ENCODE assay signal across 19 cellular contexts in the genomic region with DNA sequence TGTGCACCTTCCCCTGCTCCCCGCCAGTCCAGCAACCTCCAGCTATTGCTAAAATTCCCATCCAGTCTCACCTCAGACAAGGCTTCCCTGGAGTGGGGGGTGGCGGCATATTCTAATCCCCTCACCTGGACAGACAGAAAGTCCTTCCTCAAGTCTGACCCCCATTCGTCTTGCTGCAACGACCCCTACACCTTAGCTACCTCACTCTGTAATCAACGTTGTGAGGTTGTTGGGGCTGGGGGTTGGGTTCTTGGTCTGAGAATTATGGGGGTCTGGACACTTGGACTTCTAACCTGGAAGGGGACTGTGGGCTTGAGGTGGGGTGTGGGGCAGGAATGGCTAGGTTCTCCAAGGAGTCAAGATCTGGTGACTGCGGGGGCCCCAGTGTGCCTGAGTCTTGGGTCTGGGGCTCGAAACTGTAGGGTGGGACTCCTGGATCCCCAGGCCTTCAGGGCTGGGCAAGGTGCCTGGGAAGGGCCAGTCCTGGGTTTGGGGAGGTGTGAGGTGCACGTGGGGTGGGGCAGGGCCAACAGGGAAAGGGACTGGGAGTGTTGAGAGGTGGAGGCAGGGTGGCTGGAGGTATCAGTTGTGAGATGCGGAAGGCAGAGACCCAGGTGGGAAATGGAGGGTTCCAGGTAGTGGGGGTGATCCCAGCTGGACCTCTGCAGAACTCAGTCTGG. TPM values are rescaled to one million over a fixed set of nuclear protein-coding genes. Genes with fewer than 3 reads are reported as not detected.
DNase-seq lines count a peak whose midpoint lies in the region; ATAC-seq, FAIRE-seq and TF ChIP-seq lines count a peak whose summit lies in the region.
"Had no signal": no experiment of that assay in that cellular context is flagged by ENCODE, and none has a peak within 500 bp of the region (broad histone marks: within the 10 kb centered on the region; RNA-seq: fewer than 3 reads in every experiment).

No MANE protein-coding gene starts in this region.

- peaks cover 6% of the 10 kb centered on the region for H3K36me3 Mint-ChIP-seq in endothelial cell (ENCODE audit: low read depth, unreplicated experiment)
- H3K36me3 Mint-ChIP-seq: T-cell had no signal

- H3K9me3 Mint-ChIP-seq in endothelial cell (ENCODE audit: unreplicated experiment), result no peaks in the 10 kb centered on the region
- H3K9me3 Mint-ChIP-seq: T-cell had no signal

- no peak for TF ChIP-seq POLR2A in A549 (IDR thresholded peaks at IDR 0.05; ENCODE audit: low read length)

- peak overlapping the region; percentile 47 for H3K4me3 Mint-ChIP-seq in endothelial cell (ENCODE audit: unreplicated experiment)

- POLR2A ChIA-PET in A549 (lab: Yijun Ruan, JAX), result interaction anchor here (1.3 to 1.7 kb wide), 2 partner anchors 16 to 17 kb away, joined by 3 to 10 read pairs; no protein-coding TSS in a partner anchor

- DNase-seq in A549 (ENCODE audit: low read depth in 1 of 2, low spot score in 1 of 2) (no peak), endothelial cell (ENCODE audit: low spot score) (no peak), NCI-H446 treated with DMSO at 0.1 percent for 48 hours (lab: John Stamatoyannopoulos, UW) (no peak), substantia nigra (lab: John Stamatoyannopoulos, UW) (no peak)
- DNase-seq: activated CD8-positive, alpha-beta memory T cell treated with anti-CD3 and anti-CD28 coated beads for 24 hours; activated effector memory CD4-positive, alpha-beta T cell treated with anti-CD3 and anti-CD28 coated beads, Interleukin-2, amount 50 U/mL, for 16 hours; Karpas-422; kidney glomerular epithelial cell; T-cell had no signal

- TF ChIP-seq EP300 in A549 (IDR thresholded peaks at IDR 0.05), result no peak

- no peak for ATAC-seq in A549
- no peak for ATAC-seq in HG02885 (IDR thresholded peaks at IDR 0.05; ENCODE audit: poor library complexity, unreplicated experiment)
- ATAC-seq in GM18519 (IDR thresholded peaks at IDR 0.05; ENCODE audit: low FRiP score, unreplicated experiment), result no peak
- ATAC-seq: esophagus mucosa, T-cell had no signal

- peaks cover 14% of the 10 kb centered on the region for H3K27me3 Mint-ChIP-seq in endothelial cell (ENCODE audit: unreplicated experiment)

- H3K27ac ChIP-seq in A549 (0 out of 6 replicates have a peak overlapping the region, but pooled peaks of 1 of the 2 experiments have one; percentile 12), HUES6 (ENCODE audit: low read depth, low read length) (no peak overlapping the region), substantia nigra (ENCODE audit: low read depth, low read length, poor library complexity, severe bottlenecking) (no peak overlapping the region)
- H3K27ac ChIP-seq: ascending aorta, coronary artery, HL-60, skin epidermis had no signal

- no peak for TF ChIP-seq CTCF in A549 (IDR thresholded peaks at IDR 0.05)
- no peak for TF ChIP-seq CTCF in endothelial cell (IDR thresholded peaks at IDR 0.05; ENCODE audit: unreplicated experiment)

- H3K4me2 ChIP-seq in A549, result peak overlapping the region; percentile 89; the same call in 1 of the 3 replicates

- H3K9ac ChIP-seq in HUES6 (ENCODE audit: low read length) (no peak overlapping the region), mucosa of stomach (ENCODE audit: low read length) (peak overlapping the region; percentile 88)

- no peak for FAIRE-seq in A549 (lab: Jason Lieb, UNC)

- WGBS in A549 (ENCODE audit: missing lambda C conversion rate), result 77% methylated on average over 9 of the region's 9 CpGs

- H3K36me3 ChIP-seq in HUES6 (ENCODE audit: control insufficient read depth, insufficient read depth, low read length), result 0 out of 2 replicates have a peak, but pooled peaks cover 3% of the 10 kb centered on the region
- H3K36me3 ChIP-seq in mucosa of stomach (ENCODE audit: control insufficient read depth, insufficient read depth, low read length), result no peaks in the 10 kb centered on the region
- H3K36me3 ChIP-seq: ascending aorta had no signal

- peaks cover 5% of the 10 kb centered on the region; the same call in 1 of the 2 replicates for H3K27me3 ChIP-seq in HUES6 (ENCODE audit: control insufficient read depth, insufficient read depth, low read length)
- no peaks in the 10 kb centered on the region for H3K27me3 ChIP-seq in mucosa of stomach (ENCODE audit: control insufficient read depth, insufficient read depth, low read length)

- no peak for TF ChIP-seq RAD21 in A549 (conservative IDR thresholded peaks at IDR 0.05 in 1 of 2, IDR thresholded peaks at IDR 0.05 in 1 of 2)

- peaks cover 18% of the 10 kb centered on the region for H3K4me1 Mint-ChIP-seq in endothelial cell (ENCODE audit: unreplicated experiment)

- H3K4me1 ChIP-seq in A549, result peaks cover 25% of the 10 kb centered on the region
- peaks cover 18% of the 10 kb centered on the region; the same call in 1 of the 2 replicates for H3K4me1 ChIP-seq in HUES6 (ENCODE audit: control insufficient read depth, insufficient read depth, low read length)
- H3K4me1 ChIP-seq in mucosa of stomach (ENCODE audit: control insufficient read depth, insufficient read depth, low read length), result peaks cover 20% of the 10 kb centered on the region

- H3K4me3 ChIP-seq in A549 (no peak overlapping the region), HUES6 (ENCODE audit: low read depth, low read length) (peak overlapping the region; percentile 88), mucosa of stomach (ENCODE audit: low read length) (peak overlapping the region; percentile 75)
- H3K4me3 ChIP-seq: ascending aorta, coronary artery, skin epidermis had no signal

- H3K27ac Mint-ChIP-seq in endothelial cell (ENCODE audit: unreplicated experiment), result peak overlapping the region; percentile 72
- H3K27ac Mint-ChIP-seq: T-cell had no signal

- CTCF ChIA-PET in A549 (lab: Yijun Ruan, JAX), result interaction anchor here (0.6 to 11.3 kb wide), 21 partner anchors 7 to 400 kb away, joined by 3 to 315 read pairs (median 7); partner anchors contain the start of genes IRF2BP1, MYPOP and SIX5

- H3K9me3 ChIP-seq in A549 (no peaks in the 10 kb centered on the region), HUES6 (ENCODE audit: control insufficient read depth, insufficient read depth, low read depth, low read length) (no peaks in the 10 kb centered on the region), mucosa of stomach (ENCODE audit: control insufficient read depth, low read length) (no peaks in the 10 kb centered on the region)
- H3K9me3 ChIP-seq: ascending aorta had no signal

TF ChIP-seq in A549, 52 proteins besides CTCF, POLR2A, EP300 and RAD21:
- TF ChIP-seq RARB (CRISPR knock-in tag; IDR thresholded peaks at IDR 0.05) (no peak), MYC (IDR thresholded peaks at IDR 0.05; ENCODE audit: borderline replicate concordance, low read length) (no peak), ESRRA (IDR thresholded peaks at IDR 0.05; ENCODE audit: borderline replicate concordance, low read length) (no peak)

RNA-seq across cellular contexts. Expression of gene FOXA3, which starts 1.3 kb away (rescaled TPM):
- polyA plus RNA-seq in A549 (2011; rRNA removed) (5.3 and 6.5 TPM in 2 replicates), A549 (2017; fragmentation: RNase III; extraction: RNeasy Plus Mini Kit Qiagen cat#74134 plus additional on column Dnase treatment) (1.2 to 1.6 TPM (median 1.3 TPM) in 3 replicates)
- polyA plus RNA-seq in A549 (2012; cell fraction: cytosol; rRNA removed), result 0.90 and 0.98 TPM in 2 replicates
- polyA plus RNA-seq in A549 (2012; cell fraction: nucleus; rRNA removed), result 0.74 and 0.77 TPM in 2 replicates
- polyA minus RNA-seq in A549 (2011; rRNA and poly(A)+ RNA removed), result 6.0 and 6.6 TPM in 2 replicates
- 1.1 TPM for total RNA-seq in endothelial cell (ENCODE audit: unreplicated experiment)
- total RNA-seq: ascending aorta, esophagus mucosa, ureter had no signal

RNA-seq across cellular contexts. Expression of gene SYMPK, which starts 2.5 kb away (rescaled TPM):
- 92.6 and 105 TPM in 2 replicates for polyA plus RNA-seq in A549 (2011; rRNA removed)
- polyA plus RNA-seq in A549 (2012; cell fraction: cytosol; rRNA removed), result 102 and 122 TPM in 2 replicates
- polyA plus RNA-seq in A549 (2012; cell fraction: nucleus; rRNA removed), result 262 and 328 TPM in 2 replicates
- polyA plus RNA-seq in A549 (2017; fragmentation: RNase III; extraction: RNeasy Plus Mini Kit Qiagen cat#74134 plus additional on column Dnase treatment), result 57.8 to 61.9 TPM (median 58.1 TPM) in 3 replicates
- 125 and 128 TPM in 2 replicates for polyA minus RNA-seq in A549 (2011; rRNA and poly(A)+ RNA removed)
- total RNA-seq in endothelial cell (ENCODE audit: unreplicated experiment), result 70.7 TPM

RNA-seq across cellular contexts. Expression of gene IRF2BP1, which starts 20.5 kb away (rescaled TPM):
- polyA plus RNA-seq in A549 (2011; rRNA removed) (9.5 and 10.9 TPM in 2 replicates), A549 (2017; fragmentation: RNase III; extraction: RNeasy Plus Mini Kit Qiagen cat#74134 plus additional on column Dnase treatment) (20.1 to 23.1 TPM (median 21.3 TPM) in 3 replicates)
- polyA plus RNA-seq in A549 (2012; cell fraction: cytosol; rRNA removed), result 17.2 and 27.7 TPM in 2 replicates
- polyA plus RNA-seq in A549 (2012; cell fraction: nucleus; rRNA removed), result 17.1 and 29.4 TPM in 2 replicates
- polyA minus RNA-seq in A549 (2011; rRNA and poly(A)+ RNA removed), result 10.2 and 13.7 TPM in 2 replicates
- total RNA-seq in endothelial cell (ENCODE audit: unreplicated experiment), result 17.6 TPM

RNA-seq across cellular contexts. Expression of gene MYPOP, which starts 37.0 kb away (rescaled TPM):
- polyA plus RNA-seq in A549 (2011; rRNA removed), result 2.1 and 3.4 TPM in 2 replicates
- polyA plus RNA-seq in A549 (2012; cell fraction: cytosol; rRNA removed), result 6.2 and 8.9 TPM in 2 replicates
- 10.0 and 12.8 TPM in 2 replicates for polyA plus RNA-seq in A549 (2012; cell fraction: nucleus; rRNA removed)
- 7.9 to 10.6 TPM (median 10.5 TPM) in 3 replicates for polyA plus RNA-seq in A549 (2017; fragmentation: RNase III; extraction: RNeasy Plus Mini Kit Qiagen cat#74134 plus additional on column Dnase treatment)
- 1.6 and 2.8 TPM in 2 replicates for polyA minus RNA-seq in A549 (2011; rRNA and poly(A)+ RNA removed)
- total RNA-seq in endothelial cell (ENCODE audit: unreplicated experiment), result 9.0 TPM

RNA-seq across cellular contexts. Expression of gene NANOS2, which starts 49.2 kb away (rescaled TPM):
- polyA plus RNA-seq in A549 (2011; rRNA removed), result not detected in 2 replicates
- polyA plus RNA-seq in A549 (2012; cell fraction: cytosol; rRNA removed), result not detected in 2 replicates
- polyA plus RNA-seq in A549 (2012; cell fraction: nucleus; rRNA removed), result not detected in 2 replicates
- not detected in 3 replicates for polyA plus RNA-seq in A549 (2017; fragmentation: RNase III; extraction: RNeasy Plus Mini Kit Qiagen cat#74134 plus additional on column Dnase treatment)
- polyA minus RNA-seq in A549 (2011; rRNA and poly(A)+ RNA removed), result not detected in 2 replicates
- not detected for total RNA-seq in endothelial cell (ENCODE audit: unreplicated experiment)
- total RNA-seq: ascending aorta, esophagus mucosa, T-cell, ureter had no signal
